Comparison of ENCODE assay signal across 8 cellular contexts in the genomic region with DNA sequence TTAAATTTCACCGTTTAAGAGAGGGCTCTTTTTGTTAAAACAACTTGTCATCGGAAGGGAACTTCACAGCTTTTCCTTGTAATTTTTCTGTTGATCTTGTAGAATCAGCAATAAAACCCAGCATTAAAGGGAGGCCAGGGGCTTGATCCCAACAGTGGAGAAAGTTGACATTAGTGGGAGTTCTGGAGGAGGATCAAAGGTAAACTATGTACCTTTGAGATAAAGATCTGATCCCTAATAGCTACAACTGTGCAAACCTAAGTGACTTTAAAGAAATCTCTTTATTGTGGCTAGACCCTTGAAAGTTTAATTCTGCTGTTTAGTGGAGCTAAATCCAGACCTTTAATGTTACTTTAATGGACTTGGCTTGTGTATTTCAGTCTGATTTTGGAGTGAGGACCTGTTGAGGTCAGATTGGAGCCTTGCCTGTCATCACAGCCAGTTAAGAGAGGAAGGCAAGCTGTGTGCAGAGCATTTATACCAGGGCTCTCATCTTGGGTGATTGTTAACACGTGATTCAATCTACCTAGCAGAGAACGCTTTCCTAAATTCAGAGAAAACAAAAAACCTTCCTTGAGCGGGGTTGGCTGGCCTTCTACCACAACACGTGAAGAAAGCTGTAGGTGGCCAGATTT. TPM values are rescaled to one million over a fixed set of nuclear protein-coding genes. Genes with fewer than 3 reads are reported as not detected.
A peak's percentile ranks its signal among the peaks of the same experiment; 100 is the strongest.
DNase-seq lines count a peak whose midpoint lies in the region; ATAC-seq and TF ChIP-seq lines count a peak whose summit lies in the region.

No MANE protein-coding gene starts in this region.

- no peak for ATAC-seq in GM18873 (IDR thresholded peaks at IDR 0.05; ENCODE audit: low FRiP score, unreplicated experiment)

- H3K4me1 Mint-ChIP-seq in CD8-positive, alpha-beta memory T cell: peaks cover 27 to 40% (median 36%) of the 10 kb centered on the region in 3 donors
- peaks cover 32% of the 10 kb centered on the region for H3K4me1 Mint-ChIP-seq in brain
- peaks cover 30% of the 10 kb centered on the region for H3K4me1 Mint-ChIP-seq in nephron

- peak overlapping the region; percentile 96 to 99 (median 99) for H3K4me3 Mint-ChIP-seq in CD8-positive, alpha-beta memory T cell
- peak overlapping the region; percentile 92 to 96 (median 93) for H3K4me3 Mint-ChIP-seq in brain
- H3K4me3 Mint-ChIP-seq in nephron: peak overlapping the region; percentile 90 to 93 (median 92)

- no peaks in the 10 kb centered on the region for H3K9me3 Mint-ChIP-seq in CD8-positive, alpha-beta memory T cell
- peaks cover 0 to 2% (median 0%) of the 10 kb centered on the region in 5 experiments for H3K9me3 Mint-ChIP-seq in brain
- peaks cover 2% of the 10 kb centered on the region for H3K9me3 Mint-ChIP-seq in nephron

- POLR2A ChIA-PET in CD8-positive, alpha-beta memory T cell (lab: Charles Lee): interaction anchor here (0.6 to 3.6 kb wide), 6 partner anchors 26 to 38 kb away, joined by 3 to 33 read pairs (median 16); no protein-coding TSS in a partner anchor

- no peak for TF ChIP-seq CTCF in KMS-11 (conservative IDR thresholded peaks at IDR 0.05; ENCODE audit: low read depth, low read length)
- no peak for TF ChIP-seq CTCF in brain (conservative IDR thresholded peaks at IDR 0.05)
- TF ChIP-seq CTCF in nephron (IDR thresholded peaks at IDR 0.05; ENCODE audit: unreplicated experiment in 3 of 3): no peak

- H3K4me2 ChIP-seq in KMS-11: peak overlapping the region; percentile 33

- peak overlapping the region; percentile 57; the same call in 1 of the 2 replicates for H3K9ac ChIP-seq in KMS-11

- H3K4me1 ChIP-seq in CD8-positive, alpha-beta memory T cell (ENCODE audit: insufficient read depth, low read length): peaks cover 42% of the 10 kb centered on the region
- peaks cover 7% of the 10 kb centered on the region for H3K4me1 ChIP-seq in KMS-11 (ENCODE audit: low read depth, poor library complexity, severe bottlenecking)

- H3K27ac ChIP-seq in CD8-positive, alpha-beta memory T cell (ENCODE audit: low read depth, low read length): peak overlapping the region; percentile 90
- no peak overlapping the region for H3K27ac ChIP-seq in KMS-11

- H4K20me1 ChIP-seq in KMS-11 (ENCODE audit: insufficient read depth): no peaks in the 10 kb centered on the region

- no peaks in the 10 kb centered on the region for H3K27me3 ChIP-seq in CD8-positive, alpha-beta memory T cell (ENCODE audit: insufficient read depth, low read length, poor library complexity, severe bottlenecking)
- no peaks in the 10 kb centered on the region for H3K27me3 ChIP-seq in KMS-11 (ENCODE audit: insufficient read depth, low read depth)

- H3K36me3 Mint-ChIP-seq in CD8-positive, alpha-beta memory T cell: peaks cover 0 to 18% (median 2%) of the 10 kb centered on the region in 3 donors
- peaks cover 6% of the 10 kb centered on the region for H3K36me3 Mint-ChIP-seq in brain
- no peaks in the 10 kb centered on the region for H3K36me3 Mint-ChIP-seq in nephron (ENCODE audit: low read depth)

- H3K27me3 Mint-ChIP-seq in CD8-positive, alpha-beta memory T cell: peaks cover 0 to 2% of the 10 kb centered on the region in 2 donors
- H3K27me3 Mint-ChIP-seq in brain (peaks cover 7% of the 10 kb centered on the region), nephron (ENCODE audit: low read depth) (no peaks in the 10 kb centered on the region)

- CTCF ChIA-PET in CD8-positive, alpha-beta memory T cell (lab: Charles Lee): interaction anchor here (1.8 to 3.0 kb wide), 4 partner anchors 31 to 104 kb away, joined by 4 to 15 read pairs (median 10); no protein-coding TSS in a partner anchor

- no peaks in the 10 kb centered on the region for H3K79me2 ChIP-seq in KMS-11 (ENCODE audit: insufficient read depth, low read depth)

- H3K9me3 ChIP-seq in CD8-positive, alpha-beta memory T cell (ENCODE audit: low read length): no peaks in the 10 kb centered on the region

- peak overlapping the region; percentile 95 to 99 (median 98) for H3K27ac Mint-ChIP-seq in CD8-positive, alpha-beta memory T cell
- H3K27ac Mint-ChIP-seq in brain: peak overlapping the region; percentile 63 to 94 (median 93)
- H3K27ac Mint-ChIP-seq in nephron: peak overlapping the region; percentile 50 to 79 (median 64)

- H2AFZ ChIP-seq in KMS-11 (ENCODE audit: low read depth): peak overlapping the region; percentile 75

- no peaks in the 10 kb centered on the region for H3K36me3 ChIP-seq in CD8-positive, alpha-beta memory T cell (ENCODE audit: insufficient read depth, low read length)
- no peaks in the 10 kb centered on the region for H3K36me3 ChIP-seq in KMS-11 (ENCODE audit: insufficient read depth)

- H3K4me3 ChIP-seq in CD8-positive, alpha-beta memory T cell (ENCODE audit: low read length): peak overlapping the region; percentile 84
- H3K4me3 ChIP-seq in KMS-11 (IDR thresholded peaks at IDR 0.05; ENCODE audit: insufficient read depth, low read depth, low read length): no peak overlapping the region

- DNase-seq in CD8-positive, alpha-beta memory T cell: peak in 1 of 5 donors; percentile 50
- no peak for DNase-seq in HuH-7.5 (ENCODE audit: low spot score)
- DNase-seq in glomerular visceral epithelial cell (ENCODE audit: extremely low spot score): no peak
- no peak for DNase-seq in HT-29 (ENCODE audit: low spot score)

RNA-seq across cellular contexts. Expression of a gene that starts 1.7 kb away (rescaled TPM):
- total RNA-seq in CD8-positive, alpha-beta memory T cell: 10 to 100 TPM; 49.4 to 50.1 TPM
- 37.8 TPM for polyA plus RNA-seq in CD8-positive, alpha-beta memory T cell
- polyA plus RNA-seq in brain (ENCODE audit: insufficient read depth, low read depth, low replicate concordance): 6.7 TPM
- 0.13 and 0.23 TPM in 2 replicates for total RNA-seq in HT-29 (2014; rRNA removed; shearing (Covaris generic))

Comparison
In these comparisons a context has a peak if more than half of its experiments do, and no peak if none do; other contexts are left out.
1. RNA of a gene that starts 1.7 kb away (total RNA-seq): 49.4 to 50.1 TPM in CD8-positive, alpha-beta memory T cell; 0.13 to 0.23 TPM in HT-29; every median in the first group is over 10 times any median in the second.
2. Peak in every context shown above with its lines, with median percentiles within 50 percentile points of each other: H3K27ac Mint-ChIP-seq and H3K4me3 Mint-ChIP-seq.